Comparison of ENCODE assay signal across 20 cellular contexts in the genomic region with DNA sequence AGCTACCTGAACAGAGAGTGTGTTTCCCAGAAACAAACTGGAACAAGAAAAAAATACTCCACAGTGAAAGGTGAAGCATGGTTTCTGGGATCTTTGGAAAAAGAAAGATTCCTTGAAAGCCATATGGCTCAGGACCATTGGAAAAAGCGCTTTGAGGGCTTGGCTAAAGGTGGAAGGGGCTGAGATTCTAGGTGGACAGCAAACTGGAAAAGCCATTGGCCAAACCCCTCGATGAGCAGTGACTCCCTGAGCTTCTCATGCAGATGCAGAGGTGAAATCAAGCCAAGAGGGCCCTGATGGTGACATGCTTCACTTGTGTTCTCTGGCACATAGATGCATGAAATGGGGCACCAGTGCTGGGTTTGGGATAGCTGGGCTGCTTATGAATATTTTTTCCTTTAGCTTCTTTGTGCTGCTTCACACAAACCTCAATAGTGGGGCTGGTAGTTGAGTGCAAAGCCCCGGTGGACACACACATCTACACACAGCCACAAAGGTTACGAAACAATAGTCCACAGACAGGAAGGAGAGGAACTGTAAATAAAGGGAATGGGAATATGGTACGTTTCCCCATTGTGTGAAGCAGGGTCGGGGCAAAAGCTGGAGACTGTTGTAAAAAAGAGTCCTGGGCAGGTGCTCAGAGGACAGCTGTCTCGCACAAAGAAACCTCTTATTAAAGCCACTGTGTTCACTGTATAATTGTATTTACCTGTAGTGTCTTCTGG.
DNase-seq lines count a peak whose midpoint lies in the region; ATAC-seq and TF ChIP-seq lines count a peak whose summit lies in the region.
"Had no signal": no experiment of that assay in that cellular context is flagged by ENCODE, and none has a peak within 500 bp of the region (broad histone marks: within the 10 kb centered on the region; RNA-seq: fewer than 3 reads in every experiment).

No MANE protein-coding gene starts in this region.

- no peak overlapping the region for H3K27ac Mint-ChIP-seq in activated CD4-positive, alpha-beta memory T cell treated with anti-CD3 and anti-CD28 coated beads, Interleukin-2, amount 10 ng/mL, durations not matched to agents 7 days and 5 days
- H3K27ac Mint-ChIP-seq: H9, T-cell had no signal

- no peaks in the 10 kb centered on the region for H3K36me3 Mint-ChIP-seq in activated CD4-positive, alpha-beta memory T cell treated with anti-CD3 and anti-CD28 coated beads, Interleukin-2, amount 10 ng/mL, durations not matched to agents 7 days and 5 days (ENCODE audit: low read depth)
- H3K36me3 Mint-ChIP-seq: T-cell had no signal

- POLR2A ChIA-PET in activated CD4-positive, alpha-beta memory T cell treated with anti-CD3 and anti-CD28 coated beads, Interleukin-2, amount 10 ng/mL, durations not matched to agents 7 days and 5 days (lab: Charles Lee), result no interaction called here
- POLR2A ChIA-PET in HEK293T (lab: Yijun Ruan, JAX), result no interaction called here

- peaks cover 3% of the 10 kb centered on the region for H3K9me3 Mint-ChIP-seq in activated CD4-positive, alpha-beta memory T cell treated with anti-CD3 and anti-CD28 coated beads, Interleukin-2, amount 10 ng/mL, durations not matched to agents 7 days and 5 days
- H3K9me3 Mint-ChIP-seq: H9 had no signal

- DNase-seq in COR-L47 (lab: John Stamatoyannopoulos, UW), result peak; percentile 91
- DNase-seq in NCI-H1105 treated with DMSO at 0.1 percent for 48 hours (lab: John Stamatoyannopoulos, UW), result peak; percentile 58
- DNase-seq in NCI-H345 treated with DMSO at 0.1 percent for 48 hours (lab: John Stamatoyannopoulos, UW; ENCODE audit: unreplicated experiment), result peak; percentile 94
- DNase-seq in left colon, result no peak
- no peak for DNase-seq in activated CD4-positive, alpha-beta memory T cell treated with anti-CD3 and anti-CD28 coated beads, Interleukin-2, amount 10 ng/mL, durations not matched to agents 7 days and 5 days
- DNase-seq in HEK293T (ENCODE audit: extremely low spot score), result no peak
- DNase-seq in SW480 (ENCODE audit: low spot score), result no peak
- DNase-seq: activated CD4-positive, alpha-beta T cell treated with anti-CD3 and anti-CD28 coated beads for 1 hour; activated naive CD4-positive, alpha-beta T cell; activated T-cell treated with anti-CD3 and anti-CD28 coated beads, Interleukin-2, amount 50 U/mL, for 1 hour; adrenal gland; C1 segment of cervical spinal cord; effector memory CD4-positive, alpha-beta T cell; H9; hippocampal formation; NCI-H524; OCI-M1; SIG-M5; T-cell had no signal

- peak; percentile 9 for ATAC-seq in left colon
- ATAC-seq in GM21529 (IDR thresholded peaks at IDR 0.05; ENCODE audit: unreplicated experiment), result no peak
- ATAC-seq: T-cell had no signal

- CTCF ChIA-PET in activated CD4-positive, alpha-beta memory T cell treated with anti-CD3 and anti-CD28 coated beads, Interleukin-2, amount 10 ng/mL, durations not matched to agents 7 days and 5 days (lab: Charles Lee), result no interaction called here
- CTCF ChIA-PET in HEK293T (lab: Yijun Ruan, JAX), result no interaction called here

- H3K4me3 Mint-ChIP-seq in activated CD4-positive, alpha-beta memory T cell treated with anti-CD3 and anti-CD28 coated beads, Interleukin-2, amount 10 ng/mL, durations not matched to agents 7 days and 5 days, result no peak overlapping the region
- H3K4me3 Mint-ChIP-seq: H9, T-cell had no signal

- H3K27me3 Mint-ChIP-seq in activated CD4-positive, alpha-beta memory T cell treated with anti-CD3 and anti-CD28 coated beads, Interleukin-2, amount 10 ng/mL, durations not matched to agents 7 days and 5 days, result no peaks in the 10 kb centered on the region

- intact Hi-C loops in left colon (cut with DNase I, micrococcal nuclease), result no loop called here

- no peaks in the 10 kb centered on the region for H3K4me1 Mint-ChIP-seq in activated CD4-positive, alpha-beta memory T cell treated with anti-CD3 and anti-CD28 coated beads, Interleukin-2, amount 10 ng/mL, durations not matched to agents 7 days and 5 days
- H3K4me1 Mint-ChIP-seq: T-cell had no signal

TF ChIP-seq in HEK293T, 16 proteins besides CTCF, POLR2A, EP300 and RAD21:
- no peak for TF ChIP-seq LEF1 (IDR thresholded peaks at IDR 0.05; ENCODE audit: borderline replicate concordance)
- TF ChIP-seq ARNT (IDR thresholded peaks at IDR 0.05), result no peak
- TF ChIP-seq HDGF (IDR thresholded peaks at IDR 0.05; ENCODE audit: borderline replicate concordance), result no peak
- no peak for TF ChIP-seq TARDBP (IDR thresholded peaks at IDR 0.05)
- TF ChIP-seq ZNF384 (IDR thresholded peaks at IDR 0.05), result no peak
- no peak for TF ChIP-seq FOXA1 (IDR thresholded peaks at IDR 0.05)
- no peak for TF ChIP-seq FOXK2 (IDR thresholded peaks at IDR 0.05)
- TF ChIP-seq, protein P1, sequence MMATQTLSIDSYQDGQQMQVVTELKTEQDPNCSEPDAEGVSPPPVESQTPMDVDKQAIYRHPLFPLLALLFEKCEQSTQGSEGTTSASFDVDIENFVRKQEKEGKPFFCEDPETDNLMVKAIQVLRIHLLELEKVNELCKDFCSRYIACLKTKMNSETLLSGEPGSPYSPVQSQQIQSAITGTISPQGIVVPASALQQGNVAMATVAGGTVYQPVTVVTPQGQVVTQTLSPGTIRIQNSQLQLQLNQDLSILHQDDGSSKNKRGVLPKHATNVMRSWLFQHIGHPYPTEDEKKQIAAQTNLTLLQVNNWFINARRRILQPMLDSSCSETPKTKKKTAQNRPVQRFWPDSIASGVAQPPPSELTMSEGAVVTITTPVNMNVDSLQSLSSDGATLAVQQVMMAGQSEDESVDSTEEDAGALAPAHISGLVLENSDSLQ (IDR thresholded peaks at IDR 0.05), result no peak
- no peak for TF ChIP-seq L3MBTL2 (conservative IDR thresholded peaks at IDR 0.05)
- no peak for TF ChIP-seq CTBP1 (IDR thresholded peaks at IDR 0.05; ENCODE audit: borderline replicate concordance)

Comparison
In these comparisons a context has a peak if more than half of its experiments do, and no peak if none do; other contexts are left out.
1. DNase-seq: peak in COR-L47 (single experiment), NCI-H1105 treated with DMSO at 0.1 percent for 48 hours (single experiment) and NCI-H345 treated with DMSO at 0.1 percent for 48 hours (single experiment); none in left colon (0 of 2), activated CD4-positive, alpha-beta memory T cell treated with anti-CD3 and anti-CD28 coated beads, Interleukin-2, amount 10 ng/mL, durations not matched to agents 7 days and 5 days (single experiment), HEK293T (single experiment) and SW480 (single experiment).